1 cellular context compared by ENCODE assay signal in genomic region chr9:135890896-135891631, GRCh38.
TF ChIP-seq lines count a peak whose summit lies in the region.

No MANE protein-coding gene starts in this region.

TF ChIP-seq in WTC11, 78 proteins besides CTCF, POLR2A, EP300 and RAD21 (continued from another document):
- no peak for TF ChIP-seq ARID4B (CRISPR knock-in tag; IDR thresholded peaks at IDR 0.05; ENCODE audit: borderline replicate concordance)
- no peak for TF ChIP-seq HMGA2 (CRISPR knock-in tag; IDR thresholded peaks at IDR 0.05)
- TF ChIP-seq RORB (CRISPR knock-in tag; IDR thresholded peaks at IDR 0.05): no peak
- TF ChIP-seq FOXP1 (CRISPR knock-in tag; IDR thresholded peaks at IDR 0.05; ENCODE audit: borderline replicate concordance): no peak
- TF ChIP-seq ZSCAN18 (CRISPR knock-in tag; IDR thresholded peaks at IDR 0.05): no peak
